Comparison of ENCODE assay signal across 8 cellular contexts in genomic region chr10:97445722-97446639, GRCh38. TPM values are rescaled to one million over a fixed set of nuclear protein-coding genes. Genes with fewer than 3 reads are reported as not detected.
DNase-seq lines count a peak whose midpoint lies in the region; ATAC-seq, FAIRE-seq and TF ChIP-seq lines count a peak whose summit lies in the region.

Gene EXOSC1 (minus strand): TSS chr10:97446006. CDS start chr10:97445985, 21 bp downstream.
Gene ZDHHC16 (plus strand): TSS chr10:97446175. CDS start chr10:97451676, 5,501 bp downstream.

- peak within 1 kb of the TSS; percentile 73 for H2AFZ ChIP-seq in smooth muscle cell (ENCODE audit: low read depth)

- peak within 1 kb of the TSS; percentile 91 for H3K4me2 ChIP-seq in smooth muscle cell

- no peak for FAIRE-seq in bronchial epithelial cell (lab: Jason Lieb, UNC)

- H3K36me3 ChIP-seq in bronchial epithelial cell (ENCODE audit: control insufficient read depth, insufficient read depth, low read length) (peaks cover 1% of the 10 kb centered on the region), smooth muscle cell (ENCODE audit: low read depth) (no peaks in the 10 kb centered on the region)

- peak within 1 kb of the TSS; percentile 71 for H3K9ac ChIP-seq in smooth muscle cell (ENCODE audit: low read depth)

- CTCF ChIA-PET in AG04450 (lab: Charles Lee) = interaction anchor here (0.6 kb wide), 1 partner anchor 288 kb away, joined by 3 read pairs; no protein-coding TSS in a partner anchor

- no peaks in the 10 kb centered on the region for H3F3A ChIP-seq in smooth muscle cell (ENCODE audit: low read depth)

- DNase-seq in AG04450 (ENCODE audit: low read depth, low spot score) = peak; percentile 91
- peak; percentile 91 for DNase-seq in NCI-H2227 treated with DMSO at 0.1 percent for 48 hours (lab: John Stamatoyannopoulos, UW)
- peak; percentile 96 for DNase-seq in bronchial epithelial cell (ENCODE audit: low read depth)
- peak; percentile 99 for DNase-seq in iPS-NIHi7 (ENCODE audit: extremely low spot score)
- DNase-seq in smooth muscle cell (lab: John Stamatoyannopoulos, UW; ENCODE audit: unreplicated experiment) = peak; percentile 58

- H3K27me3 ChIP-seq in AG04450 (ENCODE audit: control insufficient read depth, insufficient read depth, low read length) (no peaks in the 10 kb centered on the region), bronchial epithelial cell (ENCODE audit: control insufficient read depth, insufficient read depth, low read length) (no peaks in the 10 kb centered on the region), smooth muscle cell (ENCODE audit: low read depth) (no peaks in the 10 kb centered on the region)

- peaks cover 21% of the 10 kb centered on the region for H3K4me1 ChIP-seq in smooth muscle cell (ENCODE audit: low read depth)

- peaks cover 67% of the 10 kb centered on the region for H3K79me2 ChIP-seq in smooth muscle cell (ENCODE audit: low read depth)

- WGBS in smooth muscle cell (ENCODE audit: low lambda C conversion rate) = 1% methylated on average over 58 of the region's 66 CpGs

- ATAC-seq in GM18907 (IDR thresholded peaks at IDR 0.05; ENCODE audit: unreplicated experiment) = peak; percentile 96
- peak; percentile 95 for ATAC-seq in HG03159 (IDR thresholded peaks at IDR 0.05; ENCODE audit: unreplicated experiment)

- TF ChIP-seq CTCF in AG04450 (IDR thresholded peaks at IDR 0.05; ENCODE audit: low read depth, low read length) = 0 out of 2 replicates have a peak, but pooled peaks have one; percentile 7
- TF ChIP-seq CTCF in WI38 (IDR thresholded peaks at IDR 0.05; ENCODE audit: low read depth, low read length) = no peak
- peak; percentile 19 for TF ChIP-seq CTCF in bronchial epithelial cell (IDR thresholded peaks at IDR 0.05; ENCODE audit: insufficient read depth, low read length, severe bottlenecking)
- TF ChIP-seq CTCF in smooth muscle cell (IDR thresholded peaks at IDR 0.05; ENCODE audit: borderline replicate concordance, insufficient read depth, poor library complexity, severe bottlenecking) = no peak

- POLR2A ChIA-PET in AG04450 (lab: Yijun Ruan, JAX) = interaction anchor here (0.6 kb wide), 1 partner anchor 43 kb away, joined by 4 read pairs; no protein-coding TSS in a partner anchor

- H3K27ac ChIP-seq in AG04450 (ENCODE audit: low read depth, low read length) (peak within 1 kb of the TSS; percentile 43), smooth muscle cell (ENCODE audit: low read depth) (peak within 1 kb of the TSS; percentile 12)

- H3K4me3 ChIP-seq in AG04450 (ENCODE audit: low read depth, low read length) = peak within 1 kb of the TSS; percentile 98
- peak within 1 kb of the TSS; percentile 93 for H3K4me3 ChIP-seq in WI38 (ENCODE audit: low read depth, low read length)
- H3K4me3 ChIP-seq in bronchial epithelial cell (ENCODE audit: low read depth, low read length) = peak within 1 kb of the TSS; percentile 63
- peak within 1 kb of the TSS; percentile 68 for H3K4me3 ChIP-seq in smooth muscle cell

- H4K20me1 ChIP-seq in smooth muscle cell (ENCODE audit: low read depth) = peaks cover 29% of the 10 kb centered on the region

- H3K9me3 ChIP-seq in AG04450 (ENCODE audit: control insufficient read depth, insufficient read depth, low read length) (no peaks in the 10 kb centered on the region), smooth muscle cell (replicated peaks; ENCODE audit: low read depth) (no peaks in the 10 kb centered on the region)

RNA-seq across cellular contexts. Expression of gene EXOSC1, which starts in this region (rescaled TPM):
- polyA plus RNA-seq in AG04450 (2011; rRNA removed) (47.6 and 50.8 TPM in 2 replicates), smooth muscle cell (61.5 and 97.5 TPM in 2 replicates)
- 26.3 and 37.8 TPM in 2 replicates for polyA minus RNA-seq in AG04450 (2011; rRNA and poly(A)+ RNA removed)
- total RNA-seq in bronchial epithelial cell (30.9 and 34.2 TPM in 2 replicates), smooth muscle cell (44.9 and 48.7 TPM in 2 replicates)

RNA-seq across cellular contexts. Expression of gene ZDHHC16, which starts in this region (rescaled TPM):
- polyA plus RNA-seq in AG04450 (2011; rRNA removed) (64.5 and 69.6 TPM in 2 replicates), smooth muscle cell (73.3 and 81.1 TPM in 2 replicates)
- polyA minus RNA-seq in AG04450 (2011; rRNA and poly(A)+ RNA removed) = 80.7 and 95.1 TPM in 2 replicates
- total RNA-seq in bronchial epithelial cell (31.9 and 37.6 TPM in 2 replicates), smooth muscle cell (48.5 and 50.3 TPM in 2 replicates)

Comparison
In these comparisons a context has a peak if more than half of its experiments do, and no peak if none do; other contexts are left out.
1. Peak in every context shown above with its lines: DNase-seq, ATAC-seq, H3K4me3 ChIP-seq and H3K27ac ChIP-seq.
2. CTCF ChIP-seq: peak in AG04450 (single experiment) and bronchial epithelial cell (single experiment); none in WI38 (single experiment) and smooth muscle cell (single experiment).